ENCODE assay signal across 1 cellular context in the genomic region with DNA sequence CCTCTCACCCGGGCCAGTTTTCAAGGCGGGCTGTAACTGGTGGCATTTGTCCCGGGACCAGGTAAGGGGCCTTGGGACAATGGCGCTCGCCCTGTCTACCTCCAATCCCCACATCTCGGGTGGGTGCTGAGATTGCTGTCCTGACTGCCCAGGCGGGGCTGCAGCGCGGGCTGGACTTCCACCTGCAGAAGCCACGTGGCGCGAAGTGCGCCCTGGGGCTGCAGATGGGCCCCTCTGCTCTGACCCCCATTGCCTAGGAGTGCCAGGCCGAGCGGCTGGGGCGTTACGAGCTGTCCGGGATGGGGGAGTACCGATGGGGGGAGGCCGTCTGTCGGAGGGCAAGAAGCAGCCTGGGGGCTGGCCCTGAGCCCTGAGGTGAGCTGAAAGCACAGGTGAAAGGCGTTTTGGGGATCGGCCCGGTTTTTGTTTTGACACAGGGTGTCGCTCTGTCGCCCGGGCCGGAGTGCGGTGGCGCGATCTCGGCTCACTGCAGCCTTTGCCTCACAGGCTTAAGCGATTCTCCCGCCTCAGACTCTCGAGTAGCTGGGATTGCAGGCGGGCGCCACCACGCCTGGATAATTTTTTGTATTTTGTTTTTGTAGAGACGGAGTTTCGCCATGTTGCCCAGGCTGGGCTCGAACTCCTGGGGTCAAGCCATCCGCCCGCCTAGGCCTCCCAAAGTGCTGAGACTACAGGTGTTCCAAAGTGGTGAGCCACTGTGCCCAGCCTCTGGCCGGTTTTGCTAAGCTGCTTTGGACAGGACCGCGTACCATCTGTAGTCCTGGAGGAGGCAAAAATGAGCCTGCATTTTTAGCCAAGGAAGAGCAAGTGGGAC.
TF ChIP-seq lines count a peak whose summit lies in the region.

A gene with protein sequence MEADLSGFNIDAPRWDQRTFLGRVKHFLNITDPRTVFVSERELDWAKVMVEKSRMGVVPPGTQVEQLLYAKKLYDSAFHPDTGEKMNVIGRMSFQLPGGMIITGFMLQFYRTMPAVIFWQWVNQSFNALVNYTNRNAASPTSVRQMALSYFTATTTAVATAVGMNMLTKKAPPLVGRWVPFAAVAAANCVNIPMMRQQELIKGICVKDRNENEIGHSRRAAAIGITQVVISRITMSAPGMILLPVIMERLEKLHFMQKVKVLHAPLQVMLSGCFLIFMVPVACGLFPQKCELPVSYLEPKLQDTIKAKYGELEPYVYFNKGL (plus strand): TSS at position 16 of the 835 bp plus-strand sequence. CDS start 12,001 bp downstream, outside the sequence.

TF ChIP-seq in K562, 482 proteins besides CTCF, POLR2A, EP300 and RAD21 (continued from another document and continues in another):
- TF ChIP-seq NBN (IDR thresholded peaks at IDR 0.05; ENCODE audit: low read depth) (no peak), ZNF785 (CRISPR knock-in tag; IDR thresholded peaks at IDR 0.05) (no peak), CHCHD3 (CRISPR knock-in tag; IDR thresholded peaks at IDR 0.05) (no peak), ZBED1 (IDR thresholded peaks at IDR 0.05) (no peak), RFX7 (CRISPR knock-in tag; IDR thresholded peaks at IDR 0.05) (no peak), RBFOX2 (IDR thresholded peaks at IDR 0.05; ENCODE audit: low read depth, low read length) (peak; percentile 78), ZC3H11A (IDR thresholded peaks at IDR 0.05; ENCODE audit: low read depth, low read length) (no peak), RBM17 (IDR thresholded peaks at IDR 0.05; ENCODE audit: borderline replicate concordance, low read depth, low read length) (no peak), GATAD2A (IDR thresholded peaks at IDR 0.05) (no peak), IFI16 (CRISPR knock-in tag; IDR thresholded peaks at IDR 0.05) (no peak), ZNF324 (CRISPR knock-in tag; IDR thresholded peaks at IDR 0.05) (no peak), SMAD3 (CRISPR knock-in tag; conservative IDR thresholded peaks at IDR 0.05) (no peak), NCOA4 (IDR thresholded peaks at IDR 0.05; ENCODE audit: partially characterized antibody) (no peak), TGIF2 (CRISPR knock-in tag; IDR thresholded peaks at IDR 0.05) (0 out of 2 replicates have a peak, but pooled peaks have one; percentile 44), POLR2H (tag; IDR thresholded peaks at IDR 0.05; ENCODE audit: low read depth) (no peak), FUS (optimal IDR thresholded peaks at IDR 0.05; ENCODE audit: low read depth, low read length) (no peak), CHD4 (IDR thresholded peaks at IDR 0.05; ENCODE audit: insufficient read depth, insufficient replicate concordance, low read depth, low read length, poor library complexity, severe bottlenecking) (no peak), KLF10 (CRISPR knock-in tag; IDR thresholded peaks at IDR 0.05) (no peak), POLR3G (IDR thresholded peaks at IDR 0.05; ENCODE audit: extremely low read depth, insufficient read length, insufficient replicate concordance) (no peak), MED1 (CRISPR knock-in tag; IDR thresholded peaks at IDR 0.05; ENCODE audit: borderline replicate concordance) (no peak), GABPB1 (CRISPR knock-in tag; IDR thresholded peaks at IDR 0.05) (peak; percentile 53), ZFP30 (CRISPR knock-in tag; IDR thresholded peaks at IDR 0.05; ENCODE audit: borderline replicate concordance) (no peak), MIER1 (IDR thresholded peaks at IDR 0.05; ENCODE audit: low read depth) (no peak), EHMT2 (IDR thresholded peaks at IDR 0.05) (no peak), FIP1L1 (IDR thresholded peaks at IDR 0.05; ENCODE audit: low read depth, low read length, poor library complexity, severe bottlenecking) (peak; percentile 56), ZNF75A (CRISPR knock-in tag; IDR thresholded peaks at IDR 0.05) (no peak), CREM (IDR thresholded peaks at IDR 0.05; ENCODE audit: low read depth) (no peak), ZEB2 (IDR thresholded peaks at IDR 0.05) (peak; percentile 78; the same call in 1 of the 2 replicates), ZNF140 (CRISPR knock-in tag; IDR thresholded peaks at IDR 0.05) (no peak), ZNF41 (CRISPR knock-in tag; conservative IDR thresholded peaks at IDR 0.05) (no peak), NFE2L1 (tag; IDR thresholded peaks at IDR 0.05; ENCODE audit: borderline replicate concordance, low read depth) (no peak), ZNF282 (CRISPR knock-in tag; IDR thresholded peaks at IDR 0.05) (no peak), CTBP1 (IDR thresholded peaks at IDR 0.05; ENCODE audit: borderline replicate concordance) (peak; percentile 47; the same call in 1 of the 2 replicates), ZC3H4 (CRISPR knock-in tag; IDR thresholded peaks at IDR 0.05; ENCODE audit: borderline replicate concordance) (0 out of 2 replicates have a peak, but pooled peaks have one; percentile 53), TBP (optimal IDR thresholded peaks at IDR 0.05; ENCODE audit: low read depth, low read length) (peak; percentile 27), FOXM1 (IDR thresholded peaks at IDR 0.05; ENCODE audit: low read depth) (no peak), FOXM1 (CRISPR knock-in tag; IDR thresholded peaks at IDR 0.05; ENCODE audit: low read depth) (peak; percentile 58; the same call in 1 of the 2 replicates)
- TF ChIP-seq, protein P1, sequence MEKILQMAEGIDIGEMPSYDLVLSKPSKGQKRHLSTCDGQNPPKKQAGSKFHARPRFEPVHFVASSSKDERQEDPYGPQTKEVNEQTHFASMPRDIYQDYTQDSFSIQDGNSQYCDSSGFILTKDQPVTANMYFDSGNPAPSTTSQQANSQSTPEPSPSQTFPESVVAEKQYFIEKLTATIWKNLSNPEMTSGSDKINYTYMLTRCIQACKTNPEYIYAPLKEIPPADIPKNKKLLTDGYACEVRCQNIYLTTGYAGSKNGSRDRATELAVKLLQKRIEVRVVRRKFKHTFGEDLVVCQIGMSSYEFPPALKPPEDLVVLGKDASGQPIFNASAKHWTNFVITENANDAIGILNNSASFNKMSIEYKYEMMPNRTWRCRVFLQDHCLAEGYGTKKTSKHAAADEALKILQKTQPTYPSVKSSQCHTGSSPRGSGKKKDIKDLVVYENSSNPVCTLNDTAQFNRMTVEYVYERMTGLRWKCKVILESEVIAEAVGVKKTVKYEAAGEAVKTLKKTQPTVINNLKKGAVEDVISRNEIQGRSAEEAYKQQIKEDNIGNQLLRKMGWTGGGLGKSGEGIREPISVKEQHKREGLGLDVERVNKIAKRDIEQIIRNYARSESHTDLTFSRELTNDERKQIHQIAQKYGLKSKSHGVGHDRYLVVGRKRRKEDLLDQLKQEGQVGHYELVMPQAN (IDR thresholded peaks at IDR 0.05; ENCODE audit: borderline replicate concordance) = peak; percentile 98
- TF ChIP-seq, protein P2, sequence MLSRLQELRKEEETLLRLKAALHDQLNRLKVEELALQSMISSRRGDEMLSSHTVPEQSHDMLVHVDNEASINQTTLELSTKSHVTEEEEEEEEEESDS (CRISPR knock-in tag; IDR thresholded peaks at IDR 0.05) = no peak
- TF ChIP-seq, protein P3, sequence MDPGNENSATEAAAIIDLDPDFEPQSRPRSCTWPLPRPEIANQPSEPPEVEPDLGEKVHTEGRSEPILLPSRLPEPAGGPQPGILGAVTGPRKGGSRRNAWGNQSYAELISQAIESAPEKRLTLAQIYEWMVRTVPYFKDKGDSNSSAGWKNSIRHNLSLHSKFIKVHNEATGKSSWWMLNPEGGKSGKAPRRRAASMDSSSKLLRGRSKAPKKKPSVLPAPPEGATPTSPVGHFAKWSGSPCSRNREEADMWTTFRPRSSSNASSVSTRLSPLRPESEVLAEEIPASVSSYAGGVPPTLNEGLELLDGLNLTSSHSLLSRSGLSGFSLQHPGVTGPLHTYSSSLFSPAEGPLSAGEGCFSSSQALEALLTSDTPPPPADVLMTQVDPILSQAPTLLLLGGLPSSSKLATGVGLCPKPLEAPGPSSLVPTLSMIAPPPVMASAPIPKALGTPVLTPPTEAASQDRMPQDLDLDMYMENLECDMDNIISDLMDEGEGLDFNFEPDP (CRISPR knock-in tag; IDR thresholded peaks at IDR 0.05) = no peak
- TF ChIP-seq, protein P4, sequence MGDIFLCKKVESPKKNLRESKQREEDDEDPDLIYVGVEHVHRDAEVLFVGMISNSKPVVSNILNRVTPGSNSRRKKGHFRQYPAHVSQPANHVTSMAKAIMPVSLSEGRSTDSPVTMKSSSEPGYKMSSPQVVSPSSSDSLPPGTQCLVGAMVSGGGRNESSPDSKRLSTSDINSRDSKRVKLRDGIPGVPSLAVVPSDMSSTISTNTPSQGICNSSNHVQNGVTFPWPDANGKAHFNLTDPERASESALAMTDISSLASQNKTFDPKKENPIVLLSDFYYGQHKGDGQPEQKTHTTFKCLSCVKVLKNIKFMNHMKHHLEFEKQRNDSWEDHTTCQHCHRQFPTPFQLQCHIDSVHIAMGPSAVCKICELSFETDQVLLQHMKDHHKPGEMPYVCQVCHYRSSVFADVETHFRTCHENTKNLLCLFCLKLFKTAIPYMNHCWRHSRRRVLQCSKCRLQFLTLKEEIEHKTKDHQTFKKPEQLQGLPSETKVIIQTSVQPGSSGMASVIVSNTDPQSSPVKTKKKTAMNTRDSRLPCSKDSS (IDR thresholded peaks at IDR 0.05; ENCODE audit: low read depth, partially characterized antibody) = no peak
- TF ChIP-seq, protein P5, sequence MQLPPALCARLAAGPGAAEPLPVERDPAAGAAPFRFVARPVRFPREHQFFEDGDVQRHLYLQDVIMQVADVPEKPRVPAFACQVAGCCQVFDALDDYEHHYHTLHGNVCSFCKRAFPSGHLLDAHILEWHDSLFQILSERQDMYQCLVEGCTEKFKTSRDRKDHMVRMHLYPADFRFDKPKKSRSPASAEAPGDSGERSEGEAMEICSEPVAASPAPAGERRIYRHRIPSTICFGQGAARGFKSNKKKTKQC (CRISPR knock-in tag; IDR thresholded peaks at IDR 0.05) = peak; percentile 54; the same call in 1 of the 2 replicates
- TF ChIP-seq, protein P6, sequence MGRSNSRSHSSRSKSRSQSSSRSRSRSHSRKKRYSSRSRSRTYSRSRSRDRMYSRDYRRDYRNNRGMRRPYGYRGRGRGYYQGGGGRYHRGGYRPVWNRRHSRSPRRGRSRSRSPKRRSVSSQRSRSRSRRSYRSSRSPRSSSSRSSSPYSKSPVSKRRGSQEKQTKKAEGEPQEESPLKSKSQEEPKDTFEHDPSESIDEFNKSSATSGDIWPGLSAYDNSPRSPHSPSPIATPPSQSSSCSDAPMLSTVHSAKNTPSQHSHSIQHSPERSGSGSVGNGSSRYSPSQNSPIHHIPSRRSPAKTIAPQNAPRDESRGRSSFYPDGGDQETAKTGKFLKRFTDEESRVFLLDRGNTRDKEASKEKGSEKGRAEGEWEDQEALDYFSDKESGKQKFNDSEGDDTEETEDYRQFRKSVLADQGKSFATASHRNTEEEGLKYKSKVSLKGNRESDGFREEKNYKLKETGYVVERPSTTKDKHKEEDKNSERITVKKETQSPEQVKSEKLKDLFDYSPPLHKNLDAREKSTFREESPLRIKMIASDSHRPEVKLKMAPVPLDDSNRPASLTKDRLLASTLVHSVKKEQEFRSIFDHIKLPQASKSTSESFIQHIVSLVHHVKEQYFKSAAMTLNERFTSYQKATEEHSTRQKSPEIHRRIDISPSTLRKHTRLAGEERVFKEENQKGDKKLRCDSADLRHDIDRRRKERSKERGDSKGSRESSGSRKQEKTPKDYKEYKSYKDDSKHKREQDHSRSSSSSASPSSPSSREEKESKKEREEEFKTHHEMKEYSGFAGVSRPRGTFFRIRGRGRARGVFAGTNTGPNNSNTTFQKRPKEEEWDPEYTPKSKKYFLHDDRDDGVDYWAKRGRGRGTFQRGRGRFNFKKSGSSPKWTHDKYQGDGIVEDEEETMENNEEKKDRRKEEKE (IDR thresholded peaks at IDR 0.05; ENCODE audit: borderline replicate concordance in 1 of 2, control insufficient read depth in 1 of 2, low read depth in 2 of 2, low read length in 1 of 2) = no peak
- TF ChIP-seq, protein P7, sequence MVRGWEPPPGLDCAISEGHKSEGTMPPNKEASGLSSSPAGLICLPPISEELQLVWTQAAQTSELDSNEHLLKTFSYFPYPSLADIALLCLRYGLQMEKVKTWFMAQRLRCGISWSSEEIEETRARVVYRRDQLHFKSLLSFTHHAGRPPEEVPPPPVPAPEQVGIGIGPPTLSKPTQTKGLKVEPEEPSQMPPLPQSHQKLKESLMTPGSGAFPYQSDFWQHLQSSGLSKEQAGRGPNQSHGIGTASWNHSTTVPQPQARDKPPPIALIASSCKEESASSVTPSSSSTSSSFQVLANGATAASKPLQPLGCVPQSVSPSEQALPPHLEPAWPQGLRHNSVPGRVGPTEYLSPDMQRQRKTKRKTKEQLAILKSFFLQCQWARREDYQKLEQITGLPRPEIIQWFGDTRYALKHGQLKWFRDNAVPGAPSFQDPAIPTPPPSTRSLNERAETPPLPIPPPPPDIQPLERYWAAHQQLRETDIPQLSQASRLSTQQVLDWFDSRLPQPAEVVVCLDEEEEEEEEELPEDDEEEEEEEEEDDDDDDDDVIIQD (CRISPR knock-in tag; IDR thresholded peaks at IDR 0.05) = no peak
- TF ChIP-seq, protein P8, sequence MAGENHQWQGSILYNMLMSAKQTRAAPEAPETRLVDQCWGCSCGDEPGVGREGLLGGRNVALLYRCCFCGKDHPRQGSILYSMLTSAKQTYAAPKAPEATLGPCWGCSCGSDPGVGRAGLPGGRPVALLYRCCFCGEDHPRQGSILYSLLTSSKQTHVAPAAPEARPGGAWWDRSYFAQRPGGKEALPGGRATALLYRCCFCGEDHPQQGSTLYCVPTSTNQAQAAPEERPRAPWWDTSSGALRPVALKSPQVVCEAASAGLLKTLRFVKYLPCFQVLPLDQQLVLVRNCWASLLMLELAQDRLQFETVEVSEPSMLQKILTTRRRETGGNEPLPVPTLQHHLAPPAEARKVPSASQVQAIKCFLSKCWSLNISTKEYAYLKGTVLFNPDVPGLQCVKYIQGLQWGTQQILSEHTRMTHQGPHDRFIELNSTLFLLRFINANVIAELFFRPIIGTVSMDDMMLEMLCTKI (IDR thresholded peaks at IDR 0.05; ENCODE audit: partially characterized antibody) = no peak
- TF ChIP-seq, protein P9, sequence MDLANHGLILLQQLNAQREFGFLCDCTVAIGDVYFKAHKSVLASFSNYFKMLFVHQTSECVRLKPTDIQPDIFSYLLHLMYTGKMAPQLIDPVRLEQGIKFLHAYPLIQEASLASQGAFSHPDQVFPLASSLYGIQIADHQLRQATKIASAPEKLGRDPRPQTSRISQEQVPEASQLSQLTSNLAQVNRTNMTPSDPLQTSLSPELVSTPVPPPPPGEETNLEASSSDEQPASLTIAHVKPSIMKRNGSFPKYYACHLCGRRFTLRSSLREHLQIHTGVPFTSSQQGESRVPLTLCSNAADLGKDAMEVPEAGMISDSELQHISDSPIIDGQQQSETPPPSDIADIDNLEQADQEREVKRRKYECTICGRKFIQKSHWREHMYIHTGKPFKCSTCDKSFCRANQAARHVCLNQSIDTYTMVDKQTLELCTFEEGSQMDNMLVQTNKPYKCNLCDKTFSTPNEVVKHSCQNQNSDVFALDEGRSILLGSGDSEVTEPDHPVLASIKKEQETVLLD (IDR thresholded peaks at IDR 0.05) = no peak
